Comparison of ENCODE assay signal across 8 cellular contexts in genomic region chr7:37495574-37496184, GRCh38. TPM values are rescaled to one million over a fixed set of nuclear protein-coding genes. Genes with fewer than 3 reads are reported as not detected.
DNase-seq lines count a peak whose midpoint lies in the region; ATAC-seq and TF ChIP-seq lines count a peak whose summit lies in the region.

No MANE protein-coding gene starts in this region.

- TF ChIP-seq POLR2A in testis (IDR thresholded peaks at IDR 0.05): no peak

- H3K4me1 Mint-ChIP-seq in glutamatergic neuron (ENCODE audit: low read depth, unreplicated experiment): no peaks in the 10 kb centered on the region

- 68 to 75% methylated on average over 4 of the region's 4 CpGs for WGBS in testis, 2 donors

- no peak overlapping the region for H3K27ac ChIP-seq in testis

- no peaks in the 10 kb centered on the region for H3K9me3 Mint-ChIP-seq in glutamatergic neuron (ENCODE audit: unreplicated experiment)

- H3K27ac Mint-ChIP-seq in glutamatergic neuron (ENCODE audit: unreplicated experiment): no peak overlapping the region

- H3K9me3 ChIP-seq in testis: no peaks in the 10 kb centered on the region

- ATAC-seq in GM18861 (IDR thresholded peaks at IDR 0.05; ENCODE audit: unreplicated experiment): no peak
- ATAC-seq in HG03280 (IDR thresholded peaks at IDR 0.05; ENCODE audit: unreplicated experiment): no peak

- peaks cover 9% of the 10 kb centered on the region for H3K4me1 ChIP-seq in testis

- no peaks in the 10 kb centered on the region for H3K27me3 ChIP-seq in testis

- DNase-seq in CD1c-positive myeloid dendritic cell (ENCODE audit: extremely low spot score) (peak; percentile 65), HFF-Myc (ENCODE audit: extremely low read depth, low read depth) (peak; percentile 1), SW480 (ENCODE audit: low spot score) (peak; percentile 33), glutamatergic neuron (no peak), testis (no peak), GDM1 (lab: John Stamatoyannopoulos, UW) (no peak)

- no peak overlapping the region for H3K4me3 ChIP-seq in HFF-Myc (replicated peaks; ENCODE audit: low read depth, low read length)
- no peak overlapping the region for H3K4me3 ChIP-seq in testis

- peak; percentile 55 for TF ChIP-seq CTCF in HFF-Myc (IDR thresholded peaks at IDR 0.05; ENCODE audit: low read depth, low read length, missing control alignments)
- TF ChIP-seq CTCF in glutamatergic neuron (IDR thresholded peaks at IDR 0.05; ENCODE audit: partially characterized antibody, unreplicated experiment): peak; percentile 82
- TF ChIP-seq CTCF in testis (IDR thresholded peaks at IDR 0.05): peak; percentile 41 to 74 (median 54)

- no peaks in the 10 kb centered on the region for H3K36me3 ChIP-seq in testis (ENCODE audit: low read depth, missing control alignments)

- H3K36me3 Mint-ChIP-seq in glutamatergic neuron (ENCODE audit: unreplicated experiment): peaks cover 5% of the 10 kb centered on the region

- intact Hi-C loops in testis (cut with DNase I; ENCODE audit: low total_unique reads): no loop called here

- H3K27me3 Mint-ChIP-seq in glutamatergic neuron (ENCODE audit: unreplicated experiment): peaks cover 2% of the 10 kb centered on the region

- H3K4me3 Mint-ChIP-seq in glutamatergic neuron (ENCODE audit: unreplicated experiment): no peak overlapping the region

RNA-seq across cellular contexts. Expression of gene ELMO1, which starts 47.0 kb away (rescaled TPM):
- total RNA-seq in glutamatergic neuron (ENCODE audit: unreplicated experiment) (5.5 TPM), testis (10 to 100 TPM; 36.5 to 47.2 TPM)
- polyA plus RNA-seq in testis (ENCODE audit: insufficient read depth, low read depth, low replicate concordance): 12.9 TPM

Comparison
In these comparisons a context has a peak if more than half of its experiments do, and no peak if none do; other contexts are left out.
1. DNase-seq: peak in CD1c-positive myeloid dendritic cell (single experiment), HFF-Myc (single experiment) and SW480 (single experiment); none in glutamatergic neuron (single experiment), testis (single experiment) and GDM1 (single experiment).
2. Peak in every context shown above with its lines, with median percentiles within 50 percentile points of each other: CTCF ChIP-seq.